Comparison of ENCODE assay signal across 10 cellular contexts in the genomic region with DNA sequence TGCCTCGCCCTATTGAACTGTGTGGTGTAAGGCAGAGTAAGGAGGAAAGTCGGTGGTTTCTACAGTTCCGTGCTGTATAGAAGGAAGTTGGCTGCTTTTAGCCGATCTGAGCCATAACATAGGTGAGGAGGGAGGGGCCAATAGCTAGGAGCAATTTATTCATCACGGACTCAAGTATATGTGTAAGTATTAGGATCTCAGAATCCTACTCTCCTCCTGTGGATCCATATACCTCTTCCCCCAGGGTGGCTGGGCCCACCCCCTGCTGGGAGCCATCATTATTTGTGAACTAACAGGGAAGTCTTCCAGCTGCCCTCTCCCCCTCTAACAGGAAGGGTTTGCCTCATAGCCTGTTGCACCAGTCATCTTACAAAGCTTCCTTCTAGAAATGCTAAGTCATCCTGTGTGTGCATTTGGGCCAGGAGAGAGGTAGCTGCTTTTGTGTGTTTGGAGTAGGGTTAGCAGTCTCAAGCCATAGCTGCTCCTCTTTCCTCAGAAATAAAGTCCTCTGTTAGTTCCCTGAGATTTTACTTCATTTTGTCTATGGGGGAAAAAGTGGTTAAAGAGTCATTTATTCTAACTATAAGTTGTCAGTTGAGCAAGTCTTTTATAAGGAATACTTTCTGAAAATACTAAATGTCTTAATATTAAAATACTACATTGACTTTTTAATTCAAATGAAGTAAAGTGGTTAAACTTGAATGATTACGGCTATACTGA. TPM values are rescaled to one million over a fixed set of nuclear protein-coding genes. Genes with fewer than 3 reads are reported as not detected.
DNase-seq lines count a peak whose midpoint lies in the region; ATAC-seq and TF ChIP-seq lines count a peak whose summit lies in the region.
"Had no signal": no experiment of that assay in that cellular context is flagged by ENCODE, and none has a peak within 500 bp of the region (broad histone marks: within the 10 kb centered on the region; RNA-seq: fewer than 3 reads in every experiment).

No MANE protein-coding gene starts in this region.

- TF ChIP-seq CTCF in neural crest cell (conservative IDR thresholded peaks at IDR 0.05), result no peak

- H3K27ac ChIP-seq in epithelial cell of prostate (peak overlapping the region; percentile 73), SJCRH30 (no peak overlapping the region)

- H3K27me3 ChIP-seq in SJCRH30, result no peaks in the 10 kb centered on the region

- H3K4me3 Mint-ChIP-seq in neural crest cell, result no peak overlapping the region

- peaks cover 46% of the 10 kb centered on the region for H3K36me3 Mint-ChIP-seq in neural crest cell (ENCODE audit: low read depth)

- no peaks in the 10 kb centered on the region for H3K9me3 ChIP-seq in SJCRH30 (replicated peaks)

- H3K9me3 Mint-ChIP-seq in neural crest cell, result no peaks in the 10 kb centered on the region

- DNase-seq in DMS53 (lab: John Stamatoyannopoulos, UW) (peak; percentile 77), OCI-M1 (lab: John Stamatoyannopoulos, UW) (peak; percentile 93), epithelial cell of prostate (ENCODE audit: low read depth, low spot score) (no peak), neural crest cell (ENCODE audit: low read depth, low spot score) (no peak), NCI-H2171 (lab: John Stamatoyannopoulos, UW) (no peak), NCI-H82 (lab: John Stamatoyannopoulos, UW) (no peak), SJCRH30 (no peak)

- H3K4me1 Mint-ChIP-seq in neural crest cell, result peaks cover 9% of the 10 kb centered on the region

- no peaks in the 10 kb centered on the region for H3K4me1 ChIP-seq in SJCRH30

- peak overlapping the region; percentile 88 for H3K27ac Mint-ChIP-seq in neural crest cell (ENCODE audit: unreplicated experiment)

- no peak for ATAC-seq in HG02852 (IDR thresholded peaks at IDR 0.05; ENCODE audit: unreplicated experiment)

- peaks cover 100% of the 10 kb centered on the region for H3K36me3 ChIP-seq in SJCRH30

- no peaks in the 10 kb centered on the region for H3K27me3 Mint-ChIP-seq in neural crest cell (ENCODE audit: low read depth)

- no peak overlapping the region for H3K4me3 ChIP-seq in SJCRH30

RNA-seq across cellular contexts. Expression of gene CENPS, which starts 14.9 kb away (rescaled TPM):
- 25.9 and 26.9 TPM in 2 replicates for total RNA-seq in neural crest cell
- total RNA-seq in SJCRH30 (2014; rRNA removed; shearing (Covaris generic)), result 15.5 and 16.1 TPM in 2 replicates

RNA-seq across cellular contexts. Expression of gene PGD, which starts 16.5 kb away (rescaled TPM):
- 484 and 496 TPM in 2 replicates for total RNA-seq in neural crest cell
- 316 and 350 TPM in 2 replicates for total RNA-seq in SJCRH30 (2014; rRNA removed; shearing (Covaris generic))

RNA-seq across cellular contexts. Expression of gene CORT, which starts 34.5 kb away (rescaled TPM):
- 1.2 and 1.3 TPM in 2 replicates for total RNA-seq in neural crest cell
- total RNA-seq in SJCRH30 (2014; rRNA removed; shearing (Covaris generic)), result 0.15 and 0.30 TPM in 2 replicates
- total RNA-seq: epithelial cell of proximal tubule, subcutaneous adipose tissue had no signal

RNA-seq across cellular contexts. Expression of gene DFFA, which starts 57.0 kb away (rescaled TPM):
- total RNA-seq in neural crest cell, result 50.5 and 54.0 TPM in 2 replicates
- total RNA-seq in SJCRH30 (2014; rRNA removed; shearing (Covaris generic)), result 84.7 and 85.6 TPM in 2 replicates

RNA-seq across cellular contexts. Expression of gene PEX14, which starts 59.4 kb away (rescaled TPM):
- total RNA-seq in neural crest cell, result 21.5 and 28.0 TPM in 2 replicates
- total RNA-seq in SJCRH30 (2014; rRNA removed; shearing (Covaris generic)), result 14.6 and 16.3 TPM in 2 replicates

Comparison
In these comparisons a context has a peak if more than half of its experiments do, and no peak if none do; other contexts are left out.
1. DNase-seq: peak in DMS53 (single experiment) and OCI-M1 (single experiment); none in epithelial cell of prostate (single experiment), neural crest cell (single experiment), NCI-H2171 (single experiment), NCI-H82 (single experiment) and SJCRH30 (0 of 2).